ENCODE assay signal across 28 cellular contexts in genomic region chr6:108468346-108468745, GRCh38.
"Had no signal": no experiment of that assay in that cellular context is flagged by ENCODE, and none has a peak within 500 bp of the region (broad histone marks: within the 10 kb centered on the region; RNA-seq: fewer than 3 reads in every experiment).

No MANE protein-coding gene starts in this region.

- H3K4me3 Mint-ChIP-seq: natural killer cell; nephron; neural progenitor cell; stimulated activated effector memory CD8-positive, alpha-beta T cell treated with anti-CD3 and anti-CD28 coated beads, Interleukin-12 subunit alpha, Interleukin-12 subunit beta, amount 100 ng/mL, for 72 hours; stimulated activated naive CD8-positive, alpha-beta T cell treated with anti-CD3 and anti-CD28 coated beads, Interleukin-15, amount 100 ng/mL, for 72 hours; type B pancreatic cell had no signal

- H3K27me3 Mint-ChIP-seq: progenitor cell of endocrine pancreas; stimulated activated naive CD8-positive, alpha-beta T cell treated with anti-CD3 and anti-CD28 coated beads, Interleukin-15, amount 100 ng/mL, for 72 hours; type B pancreatic cell had no signal

- H3K27ac Mint-ChIP-seq: natural killer cell; nephron; neural progenitor cell; progenitor cell of endocrine pancreas; stimulated activated effector memory CD8-positive, alpha-beta T cell treated with anti-CD3 and anti-CD28 coated beads, Interleukin-12 subunit alpha, Interleukin-12 subunit beta, amount 100 ng/mL, for 72 hours; stimulated activated naive CD8-positive, alpha-beta T cell treated with anti-CD3 and anti-CD28 coated beads, Interleukin-15, amount 100 ng/mL, for 72 hours; type B pancreatic cell had no signal

- H3K9me3 Mint-ChIP-seq: natural killer cell; nephron; stimulated activated effector memory CD8-positive, alpha-beta T cell treated with anti-CD3 and anti-CD28 coated beads, Interleukin-12 subunit alpha, Interleukin-12 subunit beta, amount 100 ng/mL, for 72 hours; stimulated activated naive CD8-positive, alpha-beta T cell treated with anti-CD3 and anti-CD28 coated beads, Interleukin-15, amount 100 ng/mL, for 72 hours; type B pancreatic cell had no signal

- H3K36me3 Mint-ChIP-seq: natural killer cell; stimulated activated effector memory CD8-positive, alpha-beta T cell treated with anti-CD3 and anti-CD28 coated beads, Interleukin-12 subunit alpha, Interleukin-12 subunit beta, amount 100 ng/mL, for 72 hours had no signal

- H3K4me1 Mint-ChIP-seq: natural killer cell; stimulated activated effector memory CD8-positive, alpha-beta T cell treated with anti-CD3 and anti-CD28 coated beads, Interleukin-12 subunit alpha, Interleukin-12 subunit beta, amount 100 ng/mL, for 72 hours; stimulated activated naive CD8-positive, alpha-beta T cell treated with anti-CD3 and anti-CD28 coated beads, Interleukin-15, amount 100 ng/mL, for 72 hours had no signal

- H3K4me3 ChIP-seq: neural progenitor cell, ovary, psoas muscle, right lobe of liver, sigmoid colon, suprapubic skin, testis, tibial artery, transverse colon, upper lobe of right lung, uterus had no signal

- DNase-seq: natural killer cell; occipital lobe; ovary; posterior cingulate gyrus; psoas muscle; right cardiac atrium; right lobe of liver; sigmoid colon; small intestine; stimulated activated CD4-positive, alpha-beta T cell treated with anti-CD3 and anti-CD28 coated beads, Interleukin-15, amount 100 ng/mL, for 24 hours; stimulated activated CD4-positive, alpha-beta T cell treated with anti-CD3 and anti-CD28 coated beads, Interleukin-2, amount 100 ng/mL, for 24 hours; stimulated activated CD4-positive, alpha-beta T cell treated with anti-CD3 and anti-CD28 coated beads, Interleukin-2, amount 100 ng/mL, for 48 hours; stimulated activated CD4-positive, alpha-beta T cell treated with anti-CD3 and anti-CD28 coated beads, Interleukin-4, amount 100 ng/mL, for 24 hours; stimulated activated naive CD4-positive, alpha-beta T cell; stimulated activated naive CD8-positive, alpha-beta T cell treated with anti-CD3 and anti-CD28 coated beads, Interleukin-15, amount 100 ng/mL, for 72 hours; stimulated activated naive CD8-positive, alpha-beta T cell treated with anti-CD3 and anti-CD28 coated beads, Interleukin-15, Interleukin-2, amounts not matched to agents 100 U/mL and 50 U/mL, for 24 hours; substantia nigra; testis; tibial artery; transverse colon; upper lobe of right lung; uterus had no signal
